ENCODE assay signal across 15 cellular contexts in the genomic region with DNA sequence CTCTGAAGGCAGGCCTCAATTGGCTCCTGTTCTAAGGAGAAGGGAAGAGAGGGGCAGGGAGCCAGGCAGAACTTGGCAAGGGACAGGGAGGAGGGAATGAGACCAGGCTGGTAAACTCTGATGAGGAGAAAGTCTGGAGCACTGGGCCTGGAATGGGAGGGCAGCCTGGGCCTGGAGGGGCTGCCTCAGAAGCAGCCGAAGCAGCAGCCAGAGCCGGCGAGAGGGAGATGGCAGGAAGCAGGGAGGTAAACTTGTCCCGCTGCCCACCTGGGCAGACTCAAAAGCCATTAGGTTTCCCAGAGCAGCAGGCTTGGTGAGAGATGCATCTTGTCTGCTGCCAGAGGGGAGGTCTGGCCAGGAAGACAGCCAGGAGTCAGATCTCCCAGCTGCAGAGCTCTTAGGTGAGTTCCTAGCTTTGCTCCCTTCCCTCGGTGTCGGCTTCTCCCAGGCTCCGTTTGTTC. TPM values are rescaled to one million over a fixed set of nuclear protein-coding genes. Genes with fewer than 3 reads are reported as not detected.
A peak's percentile ranks its signal among the peaks of the same experiment; 100 is the strongest.
DNase-seq lines count a peak whose midpoint lies in the region; ATAC-seq and TF ChIP-seq lines count a peak whose summit lies in the region.
"Had no signal": no experiment of that assay in that cellular context is flagged by ENCODE, and none has a peak within 500 bp of the region (broad histone marks: within the 10 kb centered on the region; RNA-seq: fewer than 3 reads in every experiment).

No MANE protein-coding gene starts in this region.

- H3K36me3 ChIP-seq in OCI-LY1 (ENCODE audit: insufficient read depth, low read length): no peaks in the 10 kb centered on the region
- no peaks in the 10 kb centered on the region for H3K36me3 ChIP-seq in sigmoid colon
- H3K36me3 ChIP-seq: heart right ventricle had no signal

- intact Hi-C loops in sigmoid colon (cut with DNase I): no loop called here

- no peaks in the 10 kb centered on the region for H3K79me2 ChIP-seq in OCI-LY1 (ENCODE audit: insufficient read depth, low read length)

- no peaks in the 10 kb centered on the region for H4K20me1 ChIP-seq in OCI-LY1 (ENCODE audit: insufficient read depth, low read length)

- no peak for TF ChIP-seq POLR2A in sigmoid colon (IDR thresholded peaks at IDR 0.05)

- WGBS in sigmoid colon, 2 donors: 87 to 88% methylated on average over 7 of the region's 7 CpGs

- H3K9ac ChIP-seq in OCI-LY1 (ENCODE audit: low read length): no peak overlapping the region; the same call in 1 of the 2 replicates

- no peaks in the 10 kb centered on the region for H3F3A ChIP-seq in OCI-LY1 (ENCODE audit: insufficient read depth, low read length)

- H3K27ac ChIP-seq in C4-2B (peak overlapping the region; percentile 58), OCI-LY1 (ENCODE audit: low read depth, low read length, poor library complexity, severe bottlenecking) (peak overlapping the region; percentile 35), foreskin keratinocyte (no peak overlapping the region), sigmoid colon (peak overlapping the region; percentile 24 to 71 (median 66))
- H3K27ac ChIP-seq: heart right ventricle, psoas muscle had no signal

- H3K4me3 ChIP-seq in OCI-LY1 (ENCODE audit: low read depth, low read length, poor library complexity, severe bottlenecking) (no peak overlapping the region), sigmoid colon (no peak overlapping the region)
- H3K4me3 ChIP-seq: heart right ventricle, psoas muscle had no signal

- H3K4me2 ChIP-seq in OCI-LY1 (ENCODE audit: low read length): no peak overlapping the region; the same call in 1 of the 2 replicates

- no peak for TF ChIP-seq EP300 in sigmoid colon (IDR thresholded peaks at IDR 0.05)

- H3K9me3 ChIP-seq in OCI-LY1 (ENCODE audit: low read length) (no peaks in the 10 kb centered on the region), sigmoid colon (no peaks in the 10 kb centered on the region)
- H3K9me3 ChIP-seq: Caco-2, heart right ventricle, psoas muscle had no signal

- TF ChIP-seq CTCF in C4-2B (conservative IDR thresholded peaks at IDR 0.05): no peak
- no peak for TF ChIP-seq CTCF in OCI-LY1 (IDR thresholded peaks at IDR 0.05; ENCODE audit: low read length)
- no peak for TF ChIP-seq CTCF in foreskin keratinocyte (conservative IDR thresholded peaks at IDR 0.05)
- TF ChIP-seq CTCF in sigmoid colon (IDR thresholded peaks at IDR 0.05): no peak

- H2AFZ ChIP-seq in OCI-LY1 (ENCODE audit: low read length): no peak overlapping the region

- H3K27me3 ChIP-seq in OCI-LY1 (ENCODE audit: insufficient read depth, low read length) (no peaks in the 10 kb centered on the region), foreskin keratinocyte (peaks cover 26% of the 10 kb centered on the region), sigmoid colon (no peaks in the 10 kb centered on the region)
- H3K27me3 ChIP-seq: heart right ventricle had no signal

- H3K4me1 ChIP-seq in OCI-LY1 (ENCODE audit: insufficient read depth, low read length, severe bottlenecking) (peaks cover 69% of the 10 kb centered on the region), foreskin keratinocyte (no peaks in the 10 kb centered on the region), sigmoid colon (peaks cover 0 to 30% (median 25%) of the 10 kb centered on the region in 4 donors)

- H3K9me2 ChIP-seq in OCI-LY1 (ENCODE audit: low read depth, low read length): no peaks in the 10 kb centered on the region

- no peak for DNase-seq in foreskin keratinocyte
- DNase-seq in sigmoid colon: peak; percentile 83
- DNase-seq in CD1c-positive myeloid dendritic cell (ENCODE audit: extremely low spot score): no peak
- DNase-seq: activated CD4-positive, alpha-beta T cell treated with anti-CD3 and anti-CD28 coated beads, Interleukin-2, amount 10 ng/mL, durations not matched to agents 7 days and 5 days; Caco-2; mesenchymal stem cell; psoas muscle; stimulated activated CD4-positive, alpha-beta T cell treated with anti-CD3 and anti-CD28 coated beads, Interleukin-2, amount 100 ng/mL, for 24 hours; stimulated activated naive CD4-positive, alpha-beta T cell had no signal

- ATAC-seq in foreskin keratinocyte (peak; percentile 10), GM21576 (IDR thresholded peaks at IDR 0.05; ENCODE audit: unreplicated experiment) (no peak), HG02973 (IDR thresholded peaks at IDR 0.05; ENCODE audit: unreplicated experiment) (no peak)

RNA-seq across cellular contexts. Expression of a gene that starts 37.0 kb away (rescaled TPM):
- total RNA-seq in foreskin keratinocyte: not detected in 2 replicates
- polyA plus RNA-seq in foreskin keratinocyte: not detected in 2 replicates
- under 1 TPM in 2 of 4 donors, not detected in 2; 0.14 to 0.33 TPM for total RNA-seq in sigmoid colon
- under 1 TPM in 2 of 3 donors, not detected in 1; 0.46 to 0.79 TPM for polyA plus RNA-seq in sigmoid colon
- total RNA-seq: activated CD4-positive, alpha-beta T cell treated with anti-CD3 and anti-CD28 coated beads, Interleukin-2, amount 10 ng/mL, durations not matched to agents 7 days and 5 days; bronchial epithelial cell had no signal

RNA-seq across cellular contexts. Expression of a gene that starts 50.6 kb away (rescaled TPM):
- 14.4 and 14.6 TPM in 2 replicates for total RNA-seq in foreskin keratinocyte
- polyA plus RNA-seq in foreskin keratinocyte: 6.2 and 6.8 TPM in 2 replicates
- total RNA-seq in sigmoid colon: 10 to 100 TPM; 13.3 to 18.2 (median 16.1) TPM
- 10 to 100 TPM; 18.0 to 32.2 (median 29.4) TPM for polyA plus RNA-seq in sigmoid colon
